15 cellular contexts compared by ENCODE assay signal in the genomic region with DNA sequence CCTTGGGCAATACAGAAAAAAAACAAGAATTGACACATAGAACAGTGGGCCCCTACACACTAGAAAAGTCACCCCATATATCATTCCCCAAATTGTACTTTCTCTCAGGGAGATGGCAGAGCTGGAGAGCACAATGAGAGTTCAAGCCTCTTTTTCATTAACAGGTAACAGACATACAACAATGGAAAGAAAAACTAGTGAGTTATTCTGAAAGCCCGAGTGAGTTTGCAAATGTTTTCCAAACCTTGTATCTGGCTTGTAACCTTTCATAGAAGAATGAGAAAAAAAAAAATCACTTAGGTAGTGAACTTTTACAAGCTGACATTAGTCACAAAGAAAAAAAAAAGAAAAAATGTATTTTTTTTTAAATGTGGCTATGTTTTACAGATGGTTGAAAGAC.
DNase-seq lines count a peak whose midpoint lies in the region; ATAC-seq lines count a peak whose summit lies in the region.
"Had no signal": no experiment of that assay in that cellular context is flagged by ENCODE, and none has a peak within 500 bp of the region (broad histone marks: within the 10 kb centered on the region; RNA-seq: fewer than 3 reads in every experiment).

No MANE protein-coding gene starts in this region.

- no peak for DNase-seq in activated CD4-positive, CD25-positive, alpha-beta regulatory T cell treated with anti-CD3 and anti-CD28 coated beads, Interleukin-2, amount 50 U/mL, for 72 hours
- no peak for DNase-seq in activated naive CD4-positive, alpha-beta T cell treated with anti-CD3 and anti-CD28 coated beads for 36 hours
- no peak for DNase-seq in activated naive CD4-positive, alpha-beta T cell (lab: John Stamatoyannopoulos, UW)
- no peak for DNase-seq in activated CD4-positive, alpha-beta memory T cell treated with anti-CD3 and anti-CD28 coated beads, Interleukin-2, amount 10 ng/mL, durations not matched to agents 7 days and 5 days
- no peak for DNase-seq in activated naive CD8-positive, alpha-beta T cell treated with anti-CD3 and anti-CD28 coated beads for 36 hours
- DNase-seq in NOMO-1 treated with DMSO at 0.1 percent for 48 hours (lab: John Stamatoyannopoulos, UW; ENCODE audit: unreplicated experiment), result no peak
- DNase-seq: Caco-2; CD8-positive, alpha-beta memory T cell; DND-41; GF-D8; HCEC 1CT; HFFc6 had no signal

- no peaks in the 10 kb centered on the region for H3K9me3 Mint-ChIP-seq in activated naive CD4-positive, alpha-beta T cell treated with anti-CD3 and anti-CD28 coated beads for 36 hours
- H3K9me3 Mint-ChIP-seq in activated CD4-positive, alpha-beta memory T cell treated with anti-CD3 and anti-CD28 coated beads, Interleukin-2, amount 10 ng/mL, durations not matched to agents 7 days and 5 days, result no peaks in the 10 kb centered on the region
- no peaks in the 10 kb centered on the region for H3K9me3 Mint-ChIP-seq in activated naive CD8-positive, alpha-beta T cell treated with anti-CD3 and anti-CD28 coated beads for 36 hours
- H3K9me3 Mint-ChIP-seq: CD8-positive, alpha-beta memory T cell had no signal

- no peaks in the 10 kb centered on the region for H3K36me3 Mint-ChIP-seq in activated naive CD4-positive, alpha-beta T cell treated with anti-CD3 and anti-CD28 coated beads for 36 hours (ENCODE audit: low read depth)
- peaks cover 2% of the 10 kb centered on the region for H3K36me3 Mint-ChIP-seq in activated CD4-positive, alpha-beta memory T cell treated with anti-CD3 and anti-CD28 coated beads, Interleukin-2, amount 10 ng/mL, durations not matched to agents 7 days and 5 days (ENCODE audit: low read depth)
- no peaks in the 10 kb centered on the region for H3K36me3 Mint-ChIP-seq in activated naive CD8-positive, alpha-beta T cell treated with anti-CD3 and anti-CD28 coated beads for 36 hours
- H3K36me3 Mint-ChIP-seq: CD14-positive monocyte; CD8-positive, alpha-beta memory T cell had no signal

- H3K4me1 Mint-ChIP-seq in activated naive CD4-positive, alpha-beta T cell treated with anti-CD3 and anti-CD28 coated beads for 36 hours (ENCODE audit: low read depth), result peaks cover 36% of the 10 kb centered on the region
- peaks cover 40% of the 10 kb centered on the region for H3K4me1 Mint-ChIP-seq in activated CD4-positive, alpha-beta memory T cell treated with anti-CD3 and anti-CD28 coated beads, Interleukin-2, amount 10 ng/mL, durations not matched to agents 7 days and 5 days
- H3K4me1 Mint-ChIP-seq in activated naive CD8-positive, alpha-beta T cell treated with anti-CD3 and anti-CD28 coated beads for 36 hours, result peaks cover 7% of the 10 kb centered on the region

- H3K27ac Mint-ChIP-seq in activated naive CD4-positive, alpha-beta T cell treated with anti-CD3 and anti-CD28 coated beads for 36 hours, result peak overlapping the region; percentile 81
- peak overlapping the region; percentile 47 for H3K27ac Mint-ChIP-seq in activated CD4-positive, alpha-beta memory T cell treated with anti-CD3 and anti-CD28 coated beads, Interleukin-2, amount 10 ng/mL, durations not matched to agents 7 days and 5 days
- peak overlapping the region; percentile 49 for H3K27ac Mint-ChIP-seq in activated naive CD8-positive, alpha-beta T cell treated with anti-CD3 and anti-CD28 coated beads for 36 hours
- H3K27ac Mint-ChIP-seq: CD14-positive monocyte; CD8-positive, alpha-beta memory T cell; HFFc6 had no signal

- POLR2A ChIA-PET in activated CD4-positive, alpha-beta memory T cell treated with anti-CD3 and anti-CD28 coated beads, Interleukin-2, amount 10 ng/mL, durations not matched to agents 7 days and 5 days (lab: Charles Lee), result no interaction called here

- intact Hi-C loops in activated naive CD4-positive, alpha-beta T cell treated with anti-CD3 and anti-CD28 coated beads for 36 hours (cut with micrococcal nuclease), result loop anchor here (1.0 to 10.0 kb wide), 6 partner anchors 32 to 321 kb away; no protein-coding TSS in a partner anchor

- CTCF ChIA-PET in activated naive CD4-positive, alpha-beta T cell treated with anti-CD3 and anti-CD28 coated beads for 36 hours (lab: Charles Lee), result interaction anchor here (1.1 kb wide), 1 partner anchor 154 kb away, joined by 10 read pairs; no protein-coding TSS in a partner anchor
- CTCF ChIA-PET in activated CD4-positive, alpha-beta memory T cell treated with anti-CD3 and anti-CD28 coated beads, Interleukin-2, amount 10 ng/mL, durations not matched to agents 7 days and 5 days (lab: Charles Lee), result no interaction called here

- ATAC-seq in activated CD4-positive, CD25-positive, alpha-beta regulatory T cell treated with anti-CD3 and anti-CD28 coated beads, Interleukin-2, amount 50 U/mL, for 24 hours, result peak; percentile 53 to 70
- ATAC-seq in HG03280 (IDR thresholded peaks at IDR 0.05; ENCODE audit: unreplicated experiment), result no peak

- H3K4me3 Mint-ChIP-seq in activated naive CD4-positive, alpha-beta T cell treated with anti-CD3 and anti-CD28 coated beads for 36 hours, result no peak overlapping the region
- H3K4me3 Mint-ChIP-seq in activated CD4-positive, alpha-beta memory T cell treated with anti-CD3 and anti-CD28 coated beads, Interleukin-2, amount 10 ng/mL, durations not matched to agents 7 days and 5 days, result no peak overlapping the region
- H3K4me3 Mint-ChIP-seq in activated naive CD8-positive, alpha-beta T cell treated with anti-CD3 and anti-CD28 coated beads for 36 hours, result no peak overlapping the region
- H3K4me3 Mint-ChIP-seq: CD14-positive monocyte; CD8-positive, alpha-beta memory T cell; HFFc6 had no signal

- no peaks in the 10 kb centered on the region for H3K27me3 Mint-ChIP-seq in activated naive CD4-positive, alpha-beta T cell treated with anti-CD3 and anti-CD28 coated beads for 36 hours (ENCODE audit: low read depth)
- no peaks in the 10 kb centered on the region for H3K27me3 Mint-ChIP-seq in activated CD4-positive, alpha-beta memory T cell treated with anti-CD3 and anti-CD28 coated beads, Interleukin-2, amount 10 ng/mL, durations not matched to agents 7 days and 5 days
- no peaks in the 10 kb centered on the region for H3K27me3 Mint-ChIP-seq in activated naive CD8-positive, alpha-beta T cell treated with anti-CD3 and anti-CD28 coated beads for 36 hours
- H3K27me3 Mint-ChIP-seq: CD8-positive, alpha-beta memory T cell had no signal
